ENCODE assay signal across 2 cellular contexts in genomic region chr1:52906135-52906603, GRCh38.
TF ChIP-seq lines count a peak whose summit lies in the region.

No MANE protein-coding gene starts in this region.

TF ChIP-seq in IMR-90, 13 proteins besides CTCF, POLR2A, EP300 and RAD21:
- TF ChIP-seq RCOR1 (IDR thresholded peaks at IDR 0.05; ENCODE audit: insufficient replicate concordance, low read length) (no peak), CHD1 (IDR thresholded peaks at IDR 0.05; ENCODE audit: low read depth, low read length) (no peak), BHLHE40 (IDR thresholded peaks at IDR 0.05; ENCODE audit: low read depth, low read length) (no peak), FOS (IDR thresholded peaks at IDR 0.05; ENCODE audit: low read depth, low read length) (no peak), MAFK (IDR thresholded peaks at IDR 0.05; ENCODE audit: low read depth, low read length) (no peak), MAZ (IDR thresholded peaks at IDR 0.05; ENCODE audit: borderline replicate concordance, low read depth, low read length) (no peak), MXI1 (IDR thresholded peaks at IDR 0.05; ENCODE audit: borderline replicate concordance, low read depth, low read length) (no peak), SMC3 (IDR thresholded peaks at IDR 0.05; ENCODE audit: low read depth, low read length) (no peak), CEBPB (IDR thresholded peaks at IDR 0.05; ENCODE audit: low read depth, low read length) (no peak), NFE2L2 (IDR thresholded peaks at IDR 0.05; ENCODE audit: low read depth, low read length) (no peak), RFX5 (IDR thresholded peaks at IDR 0.05; ENCODE audit: low read depth, low read length) (no peak)
- TF ChIP-seq, protein P1, sequence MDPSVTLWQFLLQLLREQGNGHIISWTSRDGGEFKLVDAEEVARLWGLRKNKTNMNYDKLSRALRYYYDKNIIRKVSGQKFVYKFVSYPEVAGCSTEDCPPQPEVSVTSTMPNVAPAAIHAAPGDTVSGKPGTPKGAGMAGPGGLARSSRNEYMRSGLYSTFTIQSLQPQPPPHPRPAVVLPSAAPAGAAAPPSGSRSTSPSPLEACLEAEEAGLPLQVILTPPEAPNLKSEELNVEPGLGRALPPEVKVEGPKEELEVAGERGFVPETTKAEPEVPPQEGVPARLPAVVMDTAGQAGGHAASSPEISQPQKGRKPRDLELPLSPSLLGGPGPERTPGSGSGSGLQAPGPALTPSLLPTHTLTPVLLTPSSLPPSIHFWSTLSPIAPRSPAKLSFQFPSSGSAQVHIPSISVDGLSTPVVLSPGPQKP (IDR thresholded peaks at IDR 0.05; ENCODE audit: borderline replicate concordance, low read depth, low read length) = no peak
- TF ChIP-seq, protein P2, sequence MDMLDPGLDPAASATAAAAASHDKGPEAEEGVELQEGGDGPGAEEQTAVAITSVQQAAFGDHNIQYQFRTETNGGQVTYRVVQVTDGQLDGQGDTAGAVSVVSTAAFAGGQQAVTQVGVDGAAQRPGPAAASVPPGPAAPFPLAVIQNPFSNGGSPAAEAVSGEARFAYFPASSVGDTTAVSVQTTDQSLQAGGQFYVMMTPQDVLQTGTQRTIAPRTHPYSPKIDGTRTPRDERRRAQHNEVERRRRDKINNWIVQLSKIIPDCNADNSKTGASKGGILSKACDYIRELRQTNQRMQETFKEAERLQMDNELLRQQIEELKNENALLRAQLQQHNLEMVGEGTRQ (IDR thresholded peaks at IDR 0.05; ENCODE audit: low read depth, low read length) = no peak

TF ChIP-seq in K562, 482 proteins besides CTCF, POLR2A, EP300 and RAD21:
- TF ChIP-seq DLX4 (CRISPR knock-in tag; IDR thresholded peaks at IDR 0.05) (no peak), RUNX1 (IDR thresholded peaks at IDR 0.05; ENCODE audit: low read depth) (no peak), NRF1 (conservative IDR thresholded peaks at IDR 0.05 in 1 of 2, IDR thresholded peaks at IDR 0.05 in 1 of 2) (peak in 1 of 2 experiments; percentile 18; a peak in 1 of 4 replicates), NR2C1 (IDR thresholded peaks at IDR 0.05) (peak; percentile 37; the same call in 1 of the 2 replicates), NR2C1 (tag; IDR thresholded peaks at IDR 0.05) (no peak), NFIC (IDR thresholded peaks at IDR 0.05) (peak; percentile 80), POLR2G (IDR thresholded peaks at IDR 0.05; ENCODE audit: low read depth, low read length) (peak; percentile 45; the same call in 1 of the 2 replicates), YY1 (IDR thresholded peaks at IDR 0.05; ENCODE audit: borderline replicate concordance in 1 of 3, control insufficient read depth in 1 of 3, extremely low read depth in 1 of 3, insufficient read depth in 3 of 3, insufficient read length in 1 of 3, insufficient replicate concordance in 2 of 3, low read depth in 1 of 3, low read length in 2 of 3) (peak in 1 of 3 experiments; percentile 47)
